8 cellular contexts compared by ENCODE assay signal in the genomic region with DNA sequence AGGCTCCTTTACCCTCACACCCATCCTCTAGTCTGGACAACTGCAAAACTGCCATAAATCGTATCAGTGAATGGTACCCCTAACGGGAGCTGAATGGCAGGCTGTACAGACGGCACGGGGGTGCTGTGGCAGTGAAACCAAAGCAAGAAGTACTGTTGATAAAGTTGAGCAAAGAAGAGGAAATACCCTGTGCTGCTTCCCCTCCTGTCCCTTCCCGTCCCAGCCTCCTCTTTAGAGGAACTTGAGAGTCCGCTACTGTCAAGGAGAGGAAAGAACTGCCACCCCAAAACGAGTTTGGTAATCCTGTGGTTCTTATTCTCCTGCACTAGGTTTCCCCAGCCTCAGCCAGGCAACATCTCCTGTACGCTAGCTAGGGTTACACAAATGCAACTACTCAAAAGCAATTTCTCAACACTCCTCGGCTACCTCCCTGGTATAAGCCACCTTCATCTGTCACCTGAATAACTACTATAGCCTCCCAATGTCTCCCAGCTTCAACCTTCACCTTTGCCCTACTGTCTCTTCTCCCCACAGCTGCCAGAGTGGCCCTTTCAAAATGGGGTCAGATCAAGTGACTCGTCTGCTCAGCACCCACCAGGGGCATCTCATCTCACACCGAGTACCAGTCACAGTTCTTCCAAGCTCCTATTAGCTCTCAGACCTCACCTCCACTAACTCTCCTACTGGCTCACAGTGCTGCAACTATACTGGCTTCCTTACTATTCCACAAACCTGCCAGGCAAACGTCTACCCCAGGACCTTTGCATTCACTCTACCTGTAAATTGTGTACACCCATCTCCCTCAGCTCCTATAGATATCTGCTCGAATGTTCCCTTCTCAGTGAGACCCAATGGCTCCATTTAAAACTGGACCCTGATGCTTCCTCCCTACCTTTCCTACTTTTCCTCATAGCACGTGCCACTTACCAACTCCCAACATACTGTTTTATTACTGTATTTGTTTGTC. TPM values are rescaled to one million over a fixed set of nuclear protein-coding genes. Genes with fewer than 3 reads are reported as not detected.
DNase-seq lines count a peak whose midpoint lies in the region; ATAC-seq and TF ChIP-seq lines count a peak whose summit lies in the region.

No MANE protein-coding gene starts in this region.

- DNase-seq in Peyer's patch (peak in 2 of 3 donors; percentile 55 to 66), esophagus muscularis mucosa (ENCODE audit: extremely low spot score) (no peak), posterior vena cava (ENCODE audit: low spot score) (peak; percentile 71), NCI-H2107 treated with DMSO at 0.1 percent for 48 hours (lab: John Stamatoyannopoulos, UW; ENCODE audit: unreplicated experiment) (no peak), NCI-H2171 (lab: John Stamatoyannopoulos, UW) (no peak), NCI-H2107 (lab: John Stamatoyannopoulos, UW) (no peak)

- TF ChIP-seq POLR2A in Peyer's patch (IDR thresholded peaks at IDR 0.05) = no peak
- TF ChIP-seq POLR2A in esophagus muscularis mucosa (IDR thresholded peaks at IDR 0.05; ENCODE audit: low read depth) = no peak

- TF ChIP-seq EP300 in esophagus muscularis mucosa (IDR thresholded peaks at IDR 0.05) = no peak

- H3K9me3 ChIP-seq in Peyer's patch = no peaks in the 10 kb centered on the region
- no peaks in the 10 kb centered on the region for H3K9me3 ChIP-seq in esophagus muscularis mucosa

- peak overlapping the region; percentile 14 to 65 (median 52) for H3K27ac ChIP-seq in Peyer's patch
- peak overlapping the region in 2 of 4 donors; percentile 19 to 28 for H3K27ac ChIP-seq in esophagus muscularis mucosa (replicated peaks in 1 of 4)

- peak overlapping the region; percentile 7 to 94 (median 50) for H3K4me3 ChIP-seq in Peyer's patch
- H3K4me3 ChIP-seq in esophagus muscularis mucosa = peak overlapping the region in 3 of 4 donors; percentile 4 to 44 (median 7)

- H3K36me3 ChIP-seq in Peyer's patch = peaks cover 0 to 21% (median 0%) of the 10 kb centered on the region in 3 donors
- peaks cover 0 to 46% (median 16%) of the 10 kb centered on the region in 4 donors for H3K36me3 ChIP-seq in esophagus muscularis mucosa

- TF ChIP-seq CTCF in GM12872 (IDR thresholded peaks at IDR 0.05; ENCODE audit: insufficient read depth, low read depth, low read length) (peak; percentile 10; the same call in 1 of the 3 replicates), Peyer's patch (IDR thresholded peaks at IDR 0.05) (no peak), esophagus muscularis mucosa (IDR thresholded peaks at IDR 0.05) (no peak)

- 73% methylated on average over 14 of the region's 14 CpGs for WGBS in esophagus muscularis mucosa

- ATAC-seq in HG03460 (IDR thresholded peaks at IDR 0.05; ENCODE audit: unreplicated experiment) = no peak

- intact Hi-C loops in esophagus muscularis mucosa (cut with DNase I) = no loop called here
- intact Hi-C loops in posterior vena cava (cut with DNase I) = no loop called here

- peaks cover 0 to 65% (median 7%) of the 10 kb centered on the region in 4 donors for H3K4me1 ChIP-seq in Peyer's patch
- peaks cover 36 to 58% (median 53%) of the 10 kb centered on the region in 4 donors for H3K4me1 ChIP-seq in esophagus muscularis mucosa

- H3K27me3 ChIP-seq in Peyer's patch = no peaks in the 10 kb centered on the region
- H3K27me3 ChIP-seq in esophagus muscularis mucosa = no peaks in the 10 kb centered on the region

RNA-seq across cellular contexts. Expression of gene GLRX, which starts 4.1 kb away (rescaled TPM):
- 100 to 1,000 TPM; 126 to 311 (median 181) TPM for total RNA-seq in Peyer's patch
- total RNA-seq in esophagus muscularis mucosa = 10 to 100 TPM; 14.1 to 56.0 (median 34.0) TPM
- 10 to 100 TPM; 31.0 to 52.5 TPM for total RNA-seq in posterior vena cava

Comparison
In these comparisons a context has a peak if more than half of its experiments do, and no peak if none do; other contexts are left out.
1. DNase-seq: peak in Peyer's patch (2 of 3) and posterior vena cava (single experiment); none in esophagus muscularis mucosa (single experiment), NCI-H2107 treated with DMSO at 0.1 percent for 48 hours (single experiment), NCI-H2171 (single experiment) and NCI-H2107 (single experiment).